In the genomic region with DNA sequence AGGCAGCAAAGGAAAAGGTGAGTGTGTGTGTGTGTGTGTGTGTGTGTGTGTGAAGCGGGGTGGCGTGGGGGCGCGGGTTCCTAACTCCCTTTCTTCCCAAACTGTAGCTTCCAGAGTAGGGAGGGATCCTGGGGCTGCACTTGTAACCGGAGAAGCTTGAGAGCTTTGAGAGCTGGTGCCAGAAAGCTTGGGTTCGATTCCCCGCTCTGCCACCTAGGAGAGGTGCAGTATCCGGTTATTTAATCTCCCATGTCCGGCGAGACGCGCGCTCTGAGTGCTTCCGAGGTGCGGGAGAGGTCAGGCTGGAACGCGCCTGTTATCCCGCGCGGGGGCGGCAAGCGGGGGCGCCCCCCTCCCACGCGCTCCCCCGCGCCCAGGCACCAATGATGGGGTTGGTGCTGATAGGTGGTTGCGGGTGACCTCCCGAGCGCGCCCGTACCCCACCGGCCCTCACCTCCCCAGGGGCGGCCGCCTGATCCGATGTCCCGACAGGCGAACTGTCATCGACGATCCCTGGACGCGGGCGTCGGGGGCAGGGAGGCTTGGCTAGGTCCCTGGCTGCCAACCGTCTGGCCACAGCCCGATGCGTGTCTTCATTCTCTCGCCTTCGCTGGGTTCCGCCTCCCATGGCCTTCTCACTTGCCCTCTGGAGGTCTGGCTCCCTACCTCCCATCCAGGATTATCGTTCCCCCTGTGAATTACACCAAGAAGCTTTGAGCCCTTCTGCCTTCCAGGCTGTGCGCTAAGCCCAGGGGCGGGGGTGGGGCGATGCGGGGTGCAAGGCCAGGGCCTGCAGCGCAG, we compare ENCODE assay signal across 10 cellular contexts. TPM values are rescaled to one million over a fixed set of nuclear protein-coding genes. Genes with fewer than 3 reads are reported as not detected.
A peak's percentile ranks its signal among the peaks of the same experiment; 100 is the strongest.
DNase-seq lines count a peak whose midpoint lies in the region; ATAC-seq and TF ChIP-seq lines count a peak whose summit lies in the region.
"Had no signal": no experiment of that assay in that cellular context is flagged by ENCODE, and none has a peak within 500 bp of the region (broad histone marks: within the 10 kb centered on the region; RNA-seq: fewer than 3 reads in every experiment).

No MANE protein-coding gene starts in this region.

- H3K9me3 ChIP-seq in iPS DF 6.9 (ENCODE audit: control insufficient read depth, insufficient read depth, low read length) (no peaks in the 10 kb centered on the region), sigmoid colon (no peaks in the 10 kb centered on the region)

- in situ Hi-C loops in GM13976 (cut with MboI; ENCODE audit: low sequenced_read_pairs, unreplicated experiment): no loop called here

- peak overlapping the region; percentile 49; the same call in 1 of the 2 replicates for H3K4me3 ChIP-seq in iPS DF 6.9 (ENCODE audit: low read length)
- peak overlapping the region in 3 of 4 donors; percentile 22 to 44 (median 39) for H3K4me3 ChIP-seq in sigmoid colon

- peak; percentile 50 for DNase-seq in GM13976 (ENCODE audit: low spot score)
- DNase-seq in activated CD8-positive, alpha-beta memory T cell treated with anti-CD3 and anti-CD28 coated beads, Interleukin-2, amount 50 U/mL, for 48 hours: peak; percentile 49
- DNase-seq in iPS DF 6.9 (ENCODE audit: low read depth, low spot score): no peak
- peak; percentile 58 for DNase-seq in sigmoid colon
- DNase-seq in NCI-H524 treated with DMSO at 0.1 percent for 48 hours (lab: John Stamatoyannopoulos, UW): no peak
- no peak for DNase-seq in NK-92 treated with Interleukin-12 subunit alpha and Interleukin-12 subunit beta, amount 100 ng/mL, for 24 hours (lab: John Stamatoyannopoulos, UW)
- DNase-seq: naive thymus-derived CD8-positive, alpha-beta T cell; T-helper 1 cell had no signal

- no peak for TF ChIP-seq POLR2A in sigmoid colon (IDR thresholded peaks at IDR 0.05)

- TF ChIP-seq CTCF in GM13976 (IDR thresholded peaks at IDR 0.05; ENCODE audit: borderline replicate concordance, control extremely low read depth, extremely low read depth, insufficient read depth, missing control alignments): no peak
- no peak for TF ChIP-seq CTCF in sigmoid colon (IDR thresholded peaks at IDR 0.05)

- intact Hi-C loops in sigmoid colon (cut with DNase I): no loop called here

- WGBS in iPS DF 6.9 (ENCODE audit: insufficient coverage, insufficient read length): no CpG with 5 or more reads among the region's 56 CpGs
- 20 to 42% methylated on average over 56 of the region's 56 CpGs for WGBS in sigmoid colon, 2 donors

- no peak for ATAC-seq in GM18861 (IDR thresholded peaks at IDR 0.05; ENCODE audit: unreplicated experiment)
- ATAC-seq in activated CD4-positive, CD25-positive, alpha-beta regulatory T cell treated with anti-CD3 and anti-CD28 coated beads, Interleukin-2, amount 50 U/mL, for 24 hours: no peak
- ATAC-seq: naive thymus-derived CD8-positive, alpha-beta T cell had no signal

- H3K27ac ChIP-seq in iPS DF 6.9 (ENCODE audit: low read length): no peak overlapping the region
- H3K27ac ChIP-seq in sigmoid colon: peak overlapping the region in 1 of 4 donors; percentile 13

- H3K27me3 ChIP-seq in iPS DF 6.9 (ENCODE audit: control insufficient read depth, insufficient read depth, low read length) (no peaks in the 10 kb centered on the region), sigmoid colon (peaks cover 6 to 14% (median 12%) of the 10 kb centered on the region in 3 donors)

- no peaks in the 10 kb centered on the region for H3K36me3 ChIP-seq in iPS DF 6.9 (ENCODE audit: control insufficient read depth, insufficient read depth, low read length)
- H3K36me3 ChIP-seq in sigmoid colon: no peaks in the 10 kb centered on the region

- TF ChIP-seq EP300 in sigmoid colon (IDR thresholded peaks at IDR 0.05): no peak

- H3K4me1 ChIP-seq in iPS DF 6.9 (ENCODE audit: control insufficient read depth, insufficient read depth, low read length) (no peaks in the 10 kb centered on the region), sigmoid colon (peaks cover 0 to 7% (median 6%) of the 10 kb centered on the region in 4 donors)

RNA-seq across cellular contexts. Expression of gene RACGAP1, which starts 7.4 kb away (rescaled TPM):
- 10 to 100 TPM; 14.1 to 42.6 (median 27.0) TPM for total RNA-seq in sigmoid colon
- polyA plus RNA-seq in sigmoid colon: 10 to 100 TPM in 1 of 3 donors, 1 to 10 TPM in 2; 4.8 to 22.5 (median 8.3) TPM

RNA-seq across cellular contexts. Expression of gene ASIC1, which starts 24.7 kb away (rescaled TPM):
- total RNA-seq in sigmoid colon: 1 to 10 TPM; 3.5 to 6.9 (median 5.2) TPM
- 1 to 10 TPM in 2 of 3 donors, not detected in 1; 1.3 to 1.6 TPM for polyA plus RNA-seq in sigmoid colon

RNA-seq across cellular contexts. Expression of gene SMARCD1, which starts 52.4 kb away (rescaled TPM):
- 10 to 100 TPM; 22.4 to 64.8 (median 39.2) TPM for total RNA-seq in sigmoid colon
- 10 to 100 TPM; 16.0 to 26.4 (median 24.1) TPM for polyA plus RNA-seq in sigmoid colon

RNA-seq across cellular contexts. Expression of gene AQP6, which starts 60.0 kb away (rescaled TPM):
- total RNA-seq in sigmoid colon: under 1 TPM; 0.14 to 0.83 (median 0.60) TPM
- under 1 TPM in 1 of 3 donors, not detected in 2; 0.12 TPM for polyA plus RNA-seq in sigmoid colon
- total RNA-seq: naive thymus-derived CD8-positive, alpha-beta T cell had no signal
- polyA plus RNA-seq: naive thymus-derived CD8-positive, alpha-beta T cell had no signal

Comparison
In these comparisons a context has a peak if more than half of its experiments do, and no peak if none do; other contexts are left out.
1. DNase-seq: peak in GM13976 (single experiment), activated CD8-positive, alpha-beta memory T cell treated with anti-CD3 and anti-CD28 coated beads, Interleukin-2, amount 50 U/mL, for 48 hours (single experiment) and sigmoid colon (single experiment); none in iPS DF 6.9 (single experiment), NCI-H524 treated with DMSO at 0.1 percent for 48 hours (single experiment) and NK-92 treated with Interleukin-12 subunit alpha and Interleukin-12 subunit beta, amount 100 ng/mL, for 24 hours (single experiment).